In the genomic region with DNA sequence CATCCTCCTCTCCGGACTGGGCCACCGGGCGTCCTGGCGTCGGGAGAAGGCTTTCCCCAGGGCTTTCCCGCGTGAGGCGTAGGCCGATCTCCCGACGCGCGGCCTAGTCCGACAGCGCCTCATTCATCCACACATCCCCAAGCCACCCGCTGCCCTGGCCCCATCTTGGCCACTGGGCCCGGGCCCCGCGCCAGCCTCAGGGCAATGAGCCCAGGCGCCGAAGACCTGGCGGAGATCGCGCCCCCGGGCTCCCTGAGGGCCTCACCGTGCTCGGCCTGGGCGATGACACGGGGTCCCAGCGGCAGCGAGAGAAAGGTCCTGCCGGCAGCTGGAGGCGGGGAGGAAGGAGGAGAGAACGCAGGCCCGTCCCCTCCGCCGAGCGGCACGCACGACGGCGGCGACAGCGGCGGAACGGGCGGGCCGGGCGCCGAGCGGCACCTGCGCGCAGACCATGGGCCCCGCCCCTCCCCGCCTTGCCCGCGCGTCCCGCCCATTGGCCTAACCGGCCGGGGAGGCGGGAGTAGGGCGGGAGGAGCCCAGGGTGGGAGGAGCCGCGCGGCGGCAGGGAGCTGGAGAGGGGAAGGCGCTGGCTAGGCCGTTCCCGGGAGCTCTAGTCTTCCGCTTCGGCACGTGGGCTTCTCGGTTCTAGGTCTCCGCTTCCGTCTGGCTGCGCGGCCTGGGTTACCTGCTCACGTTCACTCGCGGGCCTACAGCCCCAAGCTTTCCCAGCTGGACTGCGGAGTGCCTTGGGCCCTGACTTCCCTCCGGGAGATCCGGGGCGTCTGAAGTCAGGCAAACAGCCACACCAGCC, we compare ENCODE assay signal across 8 cellular contexts. TPM values are rescaled to one million over a fixed set of nuclear protein-coding genes. Genes with fewer than 3 reads are reported as not detected.
DNase-seq lines count a peak whose midpoint lies in the region; ATAC-seq and TF ChIP-seq lines count a peak whose summit lies in the region.

A gene (minus strand): TSS at position 346 of the 811 bp plus-strand sequence. CDS start 1,717 bp downstream, outside the sequence.

- H3F3A ChIP-seq in SU-DHL-6 (ENCODE audit: insufficient read depth) = no peaks in the 10 kb centered on the region

- H3K9me2 ChIP-seq in SU-DHL-6 (replicated peaks; ENCODE audit: insufficient read depth, low read length) = no peaks in the 10 kb centered on the region

- H3K27me3 ChIP-seq in SU-DHL-6 (ENCODE audit: low read length) (no peaks in the 10 kb centered on the region), thoracic aorta (replicated peaks; ENCODE audit: insufficient read depth) (no peaks in the 10 kb centered on the region)

- peaks cover 48% of the 10 kb centered on the region for H3K79me2 ChIP-seq in SU-DHL-6 (ENCODE audit: insufficient read depth, low read length)

- H3K4me3 Mint-ChIP-seq in activated naive CD8-positive, alpha-beta T cell treated with anti-CD3 and anti-CD28 coated beads, Interleukin-2, amount 10 ng/mL, durations not matched to agents 7 days and 5 days = peak within 1 kb of the TSS; percentile 89
- peak within 1 kb of the TSS; percentile 85 for H3K4me3 Mint-ChIP-seq in osteocyte (ENCODE audit: unreplicated experiment)

- ATAC-seq in HG02763 (IDR thresholded peaks at IDR 0.05; ENCODE audit: unreplicated experiment) = peak; percentile 96
- peak; percentile 97 for ATAC-seq in activated naive CD8-positive, alpha-beta T cell treated with anti-CD3 and anti-CD28 coated beads, Interleukin-2, amount 10 ng/mL, durations not matched to agents 7 days and 5 days (ENCODE audit: low read depth)
- ATAC-seq in thoracic aorta (ENCODE audit: insufficient number of reproducible peaks, low FRiP score, low read depth) = peak; percentile 97

- H4K20me1 ChIP-seq in SU-DHL-6 (ENCODE audit: low read depth, low read length) = no peaks in the 10 kb centered on the region

- H3K27ac ChIP-seq in SU-DHL-6 (ENCODE audit: low read depth, low read length) (peak within 1 kb of the TSS; percentile 50), thoracic aorta (peak within 1 kb of the TSS; percentile 76 to 85)

- peaks cover 13% of the 10 kb centered on the region for H3K36me3 Mint-ChIP-seq in activated naive CD8-positive, alpha-beta T cell treated with anti-CD3 and anti-CD28 coated beads, Interleukin-2, amount 10 ng/mL, durations not matched to agents 7 days and 5 days
- H3K36me3 Mint-ChIP-seq in osteocyte (ENCODE audit: unreplicated experiment) = peaks cover 14% of the 10 kb centered on the region

- peak within 1 kb of the TSS; percentile 83 for H3K4me2 ChIP-seq in SU-DHL-6 (ENCODE audit: low read depth, low read length, poor library complexity, severe bottlenecking)

- intact Hi-C loops in head of caudate nucleus (cut with DNase I) = loop anchor here (5.0 kb wide), 1 partner anchor 89 kb away; no protein-coding TSS in a partner anchor

- H3K27ac Mint-ChIP-seq in activated naive CD8-positive, alpha-beta T cell treated with anti-CD3 and anti-CD28 coated beads, Interleukin-2, amount 10 ng/mL, durations not matched to agents 7 days and 5 days = peak within 1 kb of the TSS; percentile 83
- H3K27ac Mint-ChIP-seq in osteocyte (ENCODE audit: unreplicated experiment) = peak within 1 kb of the TSS; percentile 95

- TF ChIP-seq CTCF in GM12875 (IDR thresholded peaks at IDR 0.05; ENCODE audit: borderline replicate concordance, insufficient read depth, low read depth, low read length) (0 out of 2 replicates have a peak, but pooled peaks have one; percentile 1), SU-DHL-6 (IDR thresholded peaks at IDR 0.05; ENCODE audit: insufficient read depth, low read length, poor library complexity, severe bottlenecking) (no peak), osteocyte (IDR thresholded peaks at IDR 0.05) (no peak), thoracic aorta (IDR thresholded peaks at IDR 0.05) (no peak)

- H3K27me3 Mint-ChIP-seq in activated naive CD8-positive, alpha-beta T cell treated with anti-CD3 and anti-CD28 coated beads, Interleukin-2, amount 10 ng/mL, durations not matched to agents 7 days and 5 days = no peaks in the 10 kb centered on the region
- no peaks in the 10 kb centered on the region for H3K27me3 Mint-ChIP-seq in osteocyte (ENCODE audit: unreplicated experiment)

- peaks cover 6 to 11% of the 10 kb centered on the region in 2 donors for H3K4me1 ChIP-seq in thoracic aorta (ENCODE audit: control insufficient read depth in 1 of 2, low read depth in 2 of 2)

- no peaks in the 10 kb centered on the region for H3K9me3 ChIP-seq in SU-DHL-6 (ENCODE audit: insufficient read depth, low read length)
- H3K9me3 ChIP-seq in thoracic aorta = no peaks in the 10 kb centered on the region

- DNase-seq in NCI-H1417 (lab: John Stamatoyannopoulos, UW) (peak; percentile 79 to 90 (median 86)), head of caudate nucleus (peak; percentile 78 to 98 (median 96)), osteocyte (ENCODE audit: extremely low spot score, unreplicated experiment) (peak; percentile 99), thoracic aorta (ENCODE audit: low spot score) (peak; percentile 66)
- peak; percentile 100 for DNase-seq in activated naive CD8-positive, alpha-beta T cell treated with anti-CD3 and anti-CD28 coated beads, Interleukin-2, amount 10 ng/mL, durations not matched to agents 7 days and 5 days

- H3K9ac ChIP-seq in SU-DHL-6 (ENCODE audit: low read length) = peak within 1 kb of the TSS; percentile 94

- peaks cover 25% of the 10 kb centered on the region for H3K4me1 Mint-ChIP-seq in activated naive CD8-positive, alpha-beta T cell treated with anti-CD3 and anti-CD28 coated beads, Interleukin-2, amount 10 ng/mL, durations not matched to agents 7 days and 5 days
- peaks cover 27% of the 10 kb centered on the region for H3K4me1 Mint-ChIP-seq in osteocyte (ENCODE audit: unreplicated experiment)

- peak within 1 kb of the TSS; percentile 93 for H2AFZ ChIP-seq in SU-DHL-6 (ENCODE audit: low read depth, low read length, severe bottlenecking)

- H3K4me3 ChIP-seq in GM12875 (ENCODE audit: low read depth, low read length) (peak within 1 kb of the TSS; percentile 75), SU-DHL-6 (ENCODE audit: insufficient read depth, low read length, poor library complexity, severe bottlenecking) (peak within 1 kb of the TSS; percentile 78), thoracic aorta (peak within 1 kb of the TSS; percentile 86)

- H3K36me3 ChIP-seq in SU-DHL-6 (ENCODE audit: low read length) (peaks cover 7% of the 10 kb centered on the region; the same call in 1 of the 2 replicates), thoracic aorta (no peaks in the 10 kb centered on the region)

- H3K9me3 Mint-ChIP-seq in activated naive CD8-positive, alpha-beta T cell treated with anti-CD3 and anti-CD28 coated beads, Interleukin-2, amount 10 ng/mL, durations not matched to agents 7 days and 5 days = no peaks in the 10 kb centered on the region
- H3K9me3 Mint-ChIP-seq in osteocyte (ENCODE audit: unreplicated experiment) = no peaks in the 10 kb centered on the region

- POLR2A ChIA-PET in activated naive CD8-positive, alpha-beta T cell treated with anti-CD3 and anti-CD28 coated beads, Interleukin-2, amount 10 ng/mL, durations not matched to agents 7 days and 5 days (lab: Charles Lee) = interaction anchor here (0.5 to 1.1 kb wide), 5 partner anchors 9 to 893 kb away, joined by 3 to 4 read pairs (median 3); no protein-coding TSS in a partner anchor

RNA-seq across cellular contexts. Expression of the gene that starts here (rescaled TPM):
- 10 to 100 TPM; 56.2 to 56.3 TPM for total RNA-seq in activated naive CD8-positive, alpha-beta T cell treated with anti-CD3 and anti-CD28 coated beads, Interleukin-2, amount 10 ng/mL, durations not matched to agents 7 days and 5 days
- total RNA-seq in osteocyte = 77.9 and 79.4 TPM in 2 replicates
- total RNA-seq in thoracic aorta = 10 to 100 TPM; 15.2 to 48.0 TPM

Comparison
In these comparisons a context has a peak if more than half of its experiments do, and no peak if none do; other contexts are left out.
1. Peak in every context shown above with its lines: DNase-seq, ATAC-seq, H3K4me3 ChIP-seq and H3K27ac ChIP-seq.